In the genomic region with DNA sequence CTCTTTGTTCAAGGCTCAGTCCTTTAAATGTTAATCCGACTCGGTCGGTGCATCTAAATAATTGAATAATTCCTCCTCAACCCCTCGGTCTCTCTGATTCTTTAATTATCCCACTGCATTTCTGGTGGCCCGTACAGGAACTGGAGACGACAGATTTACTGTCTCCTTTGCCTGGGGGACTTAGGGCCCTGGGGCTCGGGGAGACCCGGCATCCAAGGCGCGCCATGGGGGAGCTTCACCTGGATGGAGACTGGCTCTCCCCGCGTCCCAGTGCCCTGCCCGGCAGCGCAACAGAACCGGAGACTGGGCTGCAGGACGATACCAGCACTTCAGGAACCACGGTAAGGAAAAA, we compare ENCODE assay signal across 12 cellular contexts. TPM values are rescaled to one million over a fixed set of nuclear protein-coding genes. Genes with fewer than 3 reads are reported as not detected.
DNase-seq lines count a peak whose midpoint lies in the region; ATAC-seq, FAIRE-seq and TF ChIP-seq lines count a peak whose summit lies in the region.
"Had no signal": no experiment of that assay in that cellular context is flagged by ENCODE, and none has a peak within 500 bp of the region (broad histone marks: within the 10 kb centered on the region; RNA-seq: fewer than 3 reads in every experiment).

No MANE protein-coding gene starts in this region.

- H3K4me1 ChIP-seq in CD8-positive, alpha-beta T cell (ENCODE audit: insufficient read depth, low read length), result peaks cover 19% of the 10 kb centered on the region
- peaks cover 24% of the 10 kb centered on the region for H3K4me1 ChIP-seq in adipocyte (ENCODE audit: control insufficient read depth, insufficient read depth, low read length)

- H3K36me3 Mint-ChIP-seq in CD8-positive, alpha-beta T cell, result peaks cover 3% of the 10 kb centered on the region
- H3K36me3 Mint-ChIP-seq: CD4-positive, CD25-positive, alpha-beta regulatory T cell had no signal

- H3K4me3 ChIP-seq in CD8-positive, alpha-beta T cell (ENCODE audit: low read depth, low read length), result peak overlapping the region; percentile 78
- peak overlapping the region; percentile 82 for H3K4me3 ChIP-seq in adipocyte (ENCODE audit: low read length)
- peak overlapping the region; percentile 74 for H3K4me3 ChIP-seq in iPS-11a (ENCODE audit: low read depth, low read length)

- POLR2A ChIA-PET in CD8-positive, alpha-beta T cell (lab: Charles Lee), result no interaction called here

- CTCF ChIA-PET in CD8-positive, alpha-beta T cell (lab: Charles Lee), result interaction anchor here (1.3 kb wide), 1 partner anchor 33 kb away, joined by 6 read pairs; no protein-coding TSS in a partner anchor

- no peaks in the 10 kb centered on the region for H3K27me3 Mint-ChIP-seq in CD8-positive, alpha-beta T cell (ENCODE audit: low read depth)

- no peak for FAIRE-seq in GM12891 (lab: Jason Lieb, UNC)

- no peaks in the 10 kb centered on the region for H3K9me3 ChIP-seq in CD8-positive, alpha-beta T cell (ENCODE audit: low read length)
- no peaks in the 10 kb centered on the region for H3K9me3 ChIP-seq in adipocyte (ENCODE audit: control insufficient read depth, low read length)

- no peaks in the 10 kb centered on the region for H3K36me3 ChIP-seq in CD8-positive, alpha-beta T cell (ENCODE audit: insufficient read depth, low read length)
- no peaks in the 10 kb centered on the region for H3K36me3 ChIP-seq in adipocyte (ENCODE audit: control insufficient read depth, insufficient read depth, low read length, severe bottlenecking)

- intact Hi-C loops in CD8-positive, alpha-beta T cell (cut with DNase I, micrococcal nuclease), result loop anchor here in 1 of 2 experiments (5.0 kb wide), 1 partner anchor 49 kb away; a partner anchor contains a TSS
- intact Hi-C loops in sciatic nerve (cut with DNase I), result no loop called here

- no peak overlapping the region for H3K27ac Mint-ChIP-seq in CD8-positive, alpha-beta T cell
- H3K27ac Mint-ChIP-seq: activated T-cell treated with anti-CD3 and anti-CD28 coated beads, Interleukin-2, amount 50 U/mL, for 72 hours; CD4-positive, CD25-positive, alpha-beta regulatory T cell had no signal

- H3K4me1 Mint-ChIP-seq in CD8-positive, alpha-beta T cell (ENCODE audit: low read depth), result no peaks in the 10 kb centered on the region
- H3K4me1 Mint-ChIP-seq: CD4-positive, CD25-positive, alpha-beta regulatory T cell had no signal

- TF ChIP-seq POLR2A in GM12891 (IDR thresholded peaks at IDR 0.05; ENCODE audit: low read depth, low read length), result no peak

- ATAC-seq in CD8-positive, alpha-beta T cell, result no peak
- ATAC-seq in sciatic nerve (peak; percentile 34), HG03469 (IDR thresholded peaks at IDR 0.05; ENCODE audit: unreplicated experiment) (no peak), HG02642 (IDR thresholded peaks at IDR 0.05; ENCODE audit: poor library complexity, unreplicated experiment) (no peak)

- no peak overlapping the region for H3K4me3 Mint-ChIP-seq in CD8-positive, alpha-beta T cell
- H3K4me3 Mint-ChIP-seq: activated T-cell treated with anti-CD3 and anti-CD28 coated beads, Interleukin-2, amount 50 U/mL, for 72 hours; CD4-positive, CD25-positive, alpha-beta regulatory T cell had no signal

- H3K9me3 Mint-ChIP-seq in CD8-positive, alpha-beta T cell, result peaks cover 3% of the 10 kb centered on the region
- H3K9me3 Mint-ChIP-seq: activated T-cell treated with anti-CD3 and anti-CD28 coated beads, Interleukin-2, amount 50 U/mL, for 72 hours had no signal

- H3K27ac ChIP-seq in CD8-positive, alpha-beta T cell (ENCODE audit: low read depth, low read length), result peak overlapping the region; percentile 68

- no peak for TF ChIP-seq CTCF in CD8-positive, alpha-beta T cell (IDR thresholded peaks at IDR 0.05)

- peak overlapping the region; percentile 89 for H3K9ac ChIP-seq in adipocyte (ENCODE audit: low read length)

- H3K27me3 ChIP-seq in CD8-positive, alpha-beta T cell (ENCODE audit: insufficient read depth, low read length), result no peaks in the 10 kb centered on the region
- no peaks in the 10 kb centered on the region for H3K27me3 ChIP-seq in adipocyte (replicated peaks; ENCODE audit: control insufficient read depth, insufficient read depth, low read length)

- DNase-seq in CD8-positive, alpha-beta T cell, result no peak
- DNase-seq in adipocyte (ENCODE audit: low read depth), result no peak
- no peak for DNase-seq in sciatic nerve (ENCODE audit: low spot score)
- no peak for DNase-seq in stimulated activated CD4-positive, alpha-beta T cell treated with anti-CD3 and anti-CD28 coated beads, Interleukin-2, amount 100 ng/mL, for 48 hours
- no peak for DNase-seq in GM12891 (ENCODE audit: insufficient read length, low spot score)
- DNase-seq: NK-92 treated with Interleukin-12 subunit alpha and Interleukin-12 subunit beta, amount 100 ng/mL, for 24 hours had no signal

TF ChIP-seq in GM12891, 5 proteins besides CTCF, POLR2A, EP300 and RAD21:
- TF ChIP-seq POU2F2 (IDR thresholded peaks at IDR 0.05; ENCODE audit: low read depth, low read length) (no peak), PAX5 (IDR thresholded peaks at IDR 0.05; ENCODE audit: insufficient read depth, low read length, severe bottlenecking) (no peak)

RNA-seq across cellular contexts. Expression of a gene that starts 47.7 kb away (rescaled TPM):
- 10 to 100 TPM; 34.3 to 40.8 TPM for total RNA-seq in CD8-positive, alpha-beta T cell
- total RNA-seq in sciatic nerve, result 30.2 TPM
- polyA plus RNA-seq in GM12891 (2012; ENCODE audit: low read depth, missing spikeins), result 5.4 TPM

RNA-seq across cellular contexts. Expression of a gene that starts 48.3 kb away (rescaled TPM):
- 1 to 10 TPM; 1.5 to 1.7 TPM for total RNA-seq in CD8-positive, alpha-beta T cell
- not detected for total RNA-seq in sciatic nerve
- polyA plus RNA-seq in GM12891 (2012; ENCODE audit: low read depth, missing spikeins), result 1.1 TPM
- total RNA-seq: subcutaneous adipose tissue had no signal

RNA-seq across cellular contexts. Expression of a gene that starts 53.5 kb away (rescaled TPM):
- 10 to 100 TPM; 26.0 to 26.1 TPM for total RNA-seq in CD8-positive, alpha-beta T cell
- total RNA-seq in sciatic nerve, result 85.6 TPM
- 51.0 TPM for polyA plus RNA-seq in GM12891 (2012; ENCODE audit: low read depth, missing spikeins)

RNA-seq across cellular contexts. Expression of a gene that starts 53.8 kb away (rescaled TPM):
- 10 to 100 TPM; 66.8 to 69.4 TPM for total RNA-seq in CD8-positive, alpha-beta T cell
- 107 TPM for total RNA-seq in sciatic nerve
- polyA plus RNA-seq in GM12891 (2012; ENCODE audit: low read depth, missing spikeins), result 90.1 TPM
